Comparison of ENCODE assay signal across 25 cellular contexts in genomic region chr2:107362973-107363372, GRCh38.
"Had no signal": no experiment of that assay in that cellular context is flagged by ENCODE, and none has a peak within 500 bp of the region (broad histone marks: within the 10 kb centered on the region; RNA-seq: fewer than 3 reads in every experiment).

No MANE protein-coding gene starts in this region.

- ATAC-seq: activated naive CD4-positive, alpha-beta T cell treated with anti-CD3 and anti-CD28 coated beads, Interleukin-2, amount 50 U/mL, for 72 hours; activated T-cell treated with anti-CD3 and anti-CD28 coated beads, Interleukin-2, amount 50 U/mL, for 72 hours; gastrocnemius medialis; left ventricle myocardium superior had no signal

- H3K27me3 Mint-ChIP-seq: naive B cell had no signal

- H3K27ac Mint-ChIP-seq: activated naive CD4-positive, alpha-beta T cell treated with anti-CD3 and anti-CD28 coated beads, Interleukin-2, amount 50 U/mL, for 72 hours; activated T-cell treated with anti-CD3 and anti-CD28 coated beads, Interleukin-2, amount 50 U/mL, for 72 hours; naive B cell; T-helper 2 cell treated with Interferon-gamma antibody and Interleukin-4, amounts not matched to agents 5 μg/mL and 100 μg/mL, for 36 hours had no signal

- H3K4me3 ChIP-seq: ascending aorta, esophagus squamous epithelium, gastrocnemius medialis, right atrium auricular region, spleen, transverse colon had no signal

- H3K4me1 Mint-ChIP-seq: naive B cell had no signal

- H3K4me3 Mint-ChIP-seq: activated T-cell treated with anti-CD3 and anti-CD28 coated beads, Interleukin-2, amount 50 U/mL, for 72 hours; naive B cell; T-helper 2 cell treated with Interferon-gamma antibody and Interleukin-4, amounts not matched to agents 5 μg/mL and 100 μg/mL, for 36 hours had no signal

- H3K9me3 ChIP-seq: ascending aorta, esophagus squamous epithelium, gastrocnemius medialis, right atrium auricular region, transverse colon had no signal

- H3K27me3 ChIP-seq: ascending aorta, brain microvascular endothelial cell, esophagus squamous epithelium, gastrocnemius medialis, right atrium auricular region, spleen, transverse colon had no signal

- FAIRE-seq: islet of Langerhans had no signal

- DNase-seq: activated CD4-positive, alpha-beta T cell treated with anti-CD3 and anti-CD28 coated beads for 4 hours; activated CD4-positive, alpha-beta T cell treated with anti-CD3 and anti-CD28 coated beads, Interleukin-2, amount 50 U/mL, for 4 hours; activated naive CD4-positive, alpha-beta T cell; activated T-cell treated with anti-CD3 and anti-CD28 coated beads for 4 hours; activated T-cell treated with anti-CD3 and anti-CD28 coated beads, Interleukin-2, amount 50 U/mL, for 72 hours; brain microvascular endothelial cell; caudate nucleus; cortex of kidney; esophagus squamous epithelium; gastrocnemius medialis; glutamatergic neuron; left ventricle myocardium superior; naive B cell; occipital lobe; spleen; stimulated activated naive CD4-positive, alpha-beta T cell treated with Interleukin-2 at 50 U/mL for 16 hours; T-helper 1 cell; transverse colon had no signal

- H3K27ac ChIP-seq: ascending aorta, brain microvascular endothelial cell, esophagus squamous epithelium, gastrocnemius medialis, parathyroid adenoma, right atrium auricular region, spleen, transverse colon, VCaP had no signal

- H3K36me3 Mint-ChIP-seq: activated naive CD4-positive, alpha-beta T cell treated with anti-CD3 and anti-CD28 coated beads, Interleukin-2, amount 50 U/mL, for 72 hours; naive B cell had no signal

- H3K4me1 ChIP-seq: esophagus squamous epithelium, gastrocnemius medialis, parathyroid adenoma, right atrium auricular region, spleen, transverse colon had no signal

- H3K36me3 ChIP-seq: ascending aorta, brain microvascular endothelial cell, esophagus squamous epithelium, gastrocnemius medialis, right atrium auricular region, spleen, transverse colon had no signal
